ENCODE assay signal across 9 cellular contexts in genomic region chr11:34044664-34045485, GRCh38. TPM values are rescaled to one million over a fixed set of nuclear protein-coding genes. Genes with fewer than 3 reads are reported as not detected.
A peak's percentile ranks its signal among the peaks of the same experiment; 100 is the strongest.
DNase-seq lines count a peak whose midpoint lies in the region; ATAC-seq, FAIRE-seq and TF ChIP-seq lines count a peak whose summit lies in the region.
"Had no signal": no experiment of that assay in that cellular context is flagged by ENCODE, and none has a peak within 500 bp of the region (broad histone marks: within the 10 kb centered on the region; RNA-seq: fewer than 3 reads in every experiment).

No MANE protein-coding gene starts in this region.

- H3K27me3 ChIP-seq in vagina (no peaks in the 10 kb centered on the region), dorsolateral prefrontal cortex (no peaks in the 10 kb centered on the region)

- no peak for TF ChIP-seq POLR2A in vagina (IDR thresholded peaks at IDR 0.05)
- no peak for TF ChIP-seq POLR2A in GM12892 (IDR thresholded peaks at IDR 0.05; ENCODE audit: low read depth, low read length)

- no peaks in the 10 kb centered on the region for H3K36me3 ChIP-seq in vagina

- ATAC-seq in GM19397 (IDR thresholded peaks at IDR 0.05; ENCODE audit: unreplicated experiment), result no peak

- intact Hi-C loops in vagina (cut with DNase I) (no loop called here), dorsolateral prefrontal cortex (cut with DNase I) (loop anchor here in 1 of 2 donors (10.0 kb wide), 1 partner anchor 210 kb away; no protein-coding TSS in a partner anchor)

- H3K27ac ChIP-seq in vagina, result peak overlapping the region; percentile 33
- H3K27ac ChIP-seq in dorsolateral prefrontal cortex, result no peak overlapping the region

- no peak for FAIRE-seq in GM12892 (lab: Jason Lieb, UNC)
- FAIRE-seq: GM18507 had no signal

- H3K4me1 ChIP-seq in vagina, result peaks cover 4% of the 10 kb centered on the region

- no peaks in the 10 kb centered on the region for H3K9me3 ChIP-seq in vagina

- peak; percentile 52 for DNase-seq in stimulated activated CD4-positive, alpha-beta T cell treated with anti-CD3 and anti-CD28 coated beads, Interleukin-15, amount 100 ng/mL, for 24 hours
- no peak for DNase-seq in stimulated activated CD4-positive, alpha-beta T cell treated with anti-CD3 and anti-CD28 coated beads, Interleukin-12 subunit alpha, Interleukin-12 subunit beta, amount 100 ng/mL, for 4 hours
- DNase-seq in RPMI8226, result peak; percentile 8
- DNase-seq in fibroblast of pulmonary artery (ENCODE audit: low read depth), result peak; percentile 72
- DNase-seq in vagina (ENCODE audit: extremely low spot score in 2 of 2), result no peak
- no peak for DNase-seq in dorsolateral prefrontal cortex
- no peak for DNase-seq in GM12892 (ENCODE audit: insufficient read length)

- H3K4me3 ChIP-seq in fibroblast of pulmonary artery (replicated peaks; ENCODE audit: low read depth, low read length) (no peak overlapping the region), vagina (peak overlapping the region in 1 of 2 donors; percentile 13), dorsolateral prefrontal cortex (no peak overlapping the region)

- TF ChIP-seq CTCF in fibroblast of pulmonary artery (IDR thresholded peaks at IDR 0.05; ENCODE audit: low read length, missing control alignments) (no peak), vagina (IDR thresholded peaks at IDR 0.05) (no peak), dorsolateral prefrontal cortex (IDR thresholded peaks at IDR 0.05 in 54 of 56, conservative IDR thresholded peaks at IDR 0.05 in 2 of 56; ENCODE audit: low read depth in 1 of 56, partially characterized antibody in 56 of 56) (no peak)

RNA-seq across cellular contexts. Expression of gene CAPRIN1, which starts 6.7 kb away (rescaled TPM):
- total RNA-seq in vagina (123 TPM), dorsolateral prefrontal cortex (100 to 1,000 TPM; 117 to 192 (median 159) TPM)
- 139 TPM for polyA plus RNA-seq in GM12892 (2012; ENCODE audit: missing spikeins)

Comparison
In these comparisons a context has a peak if more than half of its experiments do, and no peak if none do; other contexts are left out.
1. DNase-seq: peak in stimulated activated CD4-positive, alpha-beta T cell treated with anti-CD3 and anti-CD28 coated beads, Interleukin-15, amount 100 ng/mL, for 24 hours (single experiment), RPMI8226 (single experiment) and fibroblast of pulmonary artery (single experiment); none in stimulated activated CD4-positive, alpha-beta T cell treated with anti-CD3 and anti-CD28 coated beads, Interleukin-12 subunit alpha, Interleukin-12 subunit beta, amount 100 ng/mL, for 4 hours (single experiment), vagina (0 of 2), dorsolateral prefrontal cortex (0 of 10) and GM12892 (single experiment).